In the genomic region with DNA sequence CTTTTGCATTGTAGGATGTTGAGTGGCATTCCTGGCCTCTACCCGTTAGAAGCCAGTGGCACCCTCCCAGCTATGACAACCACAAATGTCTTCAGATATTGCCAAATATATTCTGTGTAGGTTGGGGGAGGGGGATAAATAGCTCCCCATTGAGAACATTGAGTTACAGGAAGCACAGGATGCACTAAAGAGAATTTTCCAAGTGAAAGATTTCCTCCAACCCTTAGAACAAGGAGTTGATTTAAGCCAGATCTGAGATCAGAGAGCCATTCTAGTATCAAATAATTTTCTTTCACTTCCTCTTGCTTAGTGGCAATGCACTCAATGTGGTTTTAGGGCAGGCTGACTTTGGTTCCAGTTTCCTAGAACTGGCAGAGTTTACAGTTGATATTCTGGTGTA, we compare ENCODE assay signal across 15 cellular contexts.
DNase-seq lines count a peak whose midpoint lies in the region; ATAC-seq, FAIRE-seq and TF ChIP-seq lines count a peak whose summit lies in the region.
"Had no signal": no experiment of that assay in that cellular context is flagged by ENCODE, and none has a peak within 500 bp of the region (broad histone marks: within the 10 kb centered on the region; RNA-seq: fewer than 3 reads in every experiment).

No MANE protein-coding gene starts in this region.

- no peak for TF ChIP-seq CTCF in Loucy (conservative IDR thresholded peaks at IDR 0.05; ENCODE audit: low read length)

- no peak overlapping the region for H3K27ac Mint-ChIP-seq in activated naive CD8-positive, alpha-beta T cell treated with anti-CD3 and anti-CD28 coated beads, Interleukin-2, amount 10 ng/mL, durations not matched to agents 7 days and 5 days
- no peak overlapping the region for H3K27ac Mint-ChIP-seq in activated naive CD8-positive, alpha-beta T cell treated with anti-CD3 and anti-CD28 coated beads, Interleukin-2, amount 50 U/mL, for 24 hours
- no peak overlapping the region for H3K27ac Mint-ChIP-seq in stimulated activated naive B cell treated with anti-CD40 and anti-IgM and Interleukin-4, amounts not matched to agents 10 μg/mL and 1 μg/mL and 100 μg/mL, for 72 hours
- H3K27ac Mint-ChIP-seq in activated T-helper 2 cell treated with anti-CD3 and anti-CD28 coated beads, Interferon-gamma antibody, Interleukin-2, Interleukin-4, amounts not matched to agents 10 μg/mL and 5 μg/mL and 100 μg/mL, durations not matched to agents 14 hours and 24 hours and 36 hours = no peak overlapping the region
- H3K27ac Mint-ChIP-seq: stimulated activated naive CD8-positive, alpha-beta T cell treated with anti-CD3 and anti-CD28 coated beads, Interleukin-15, amount 100 ng/mL, for 72 hours had no signal

- H3K9ac ChIP-seq in Loucy (ENCODE audit: low read depth, low read length, poor library complexity, severe bottlenecking) = no peak overlapping the region
- H3K9ac ChIP-seq: KMS-11 had no signal

- peaks cover 10% of the 10 kb centered on the region for H3K4me1 Mint-ChIP-seq in activated naive CD8-positive, alpha-beta T cell treated with anti-CD3 and anti-CD28 coated beads, Interleukin-2, amount 10 ng/mL, durations not matched to agents 7 days and 5 days
- no peaks in the 10 kb centered on the region for H3K4me1 Mint-ChIP-seq in activated naive CD8-positive, alpha-beta T cell treated with anti-CD3 and anti-CD28 coated beads, Interleukin-2, amount 50 U/mL, for 24 hours
- peaks cover 0 to 8% of the 10 kb centered on the region in 2 donors for H3K4me1 Mint-ChIP-seq in stimulated activated naive B cell treated with anti-CD40 and anti-IgM and Interleukin-4, amounts not matched to agents 10 μg/mL and 1 μg/mL and 100 μg/mL, for 72 hours
- peaks cover 6% of the 10 kb centered on the region for H3K4me1 Mint-ChIP-seq in activated T-helper 2 cell treated with anti-CD3 and anti-CD28 coated beads, Interferon-gamma antibody, Interleukin-2, Interleukin-4, amounts not matched to agents 10 μg/mL and 5 μg/mL and 100 μg/mL, durations not matched to agents 14 hours and 24 hours and 36 hours (ENCODE audit: low read depth)

- peaks cover 8% of the 10 kb centered on the region for H3K4me1 ChIP-seq in Loucy (ENCODE audit: insufficient read depth, low read length, poor library complexity, severe bottlenecking)

- H2AFZ ChIP-seq in Loucy (ENCODE audit: low read length) = peak overlapping the region; percentile 34; the same call in 1 of the 2 replicates

- no peak for FAIRE-seq in frontal cortex (lab: Jason Lieb, UNC)
- FAIRE-seq: H1, keratinocyte had no signal

- no peaks in the 10 kb centered on the region for H4K20me1 ChIP-seq in Loucy (ENCODE audit: insufficient read depth, low read length, poor library complexity, severe bottlenecking)

- peaks cover 2% of the 10 kb centered on the region for H3K9me3 Mint-ChIP-seq in activated naive CD8-positive, alpha-beta T cell treated with anti-CD3 and anti-CD28 coated beads, Interleukin-2, amount 10 ng/mL, durations not matched to agents 7 days and 5 days
- H3K9me3 Mint-ChIP-seq in activated naive CD8-positive, alpha-beta T cell treated with anti-CD3 and anti-CD28 coated beads, Interleukin-2, amount 50 U/mL, for 24 hours = no peaks in the 10 kb centered on the region
- peaks cover 0 to 3% of the 10 kb centered on the region in 2 donors for H3K9me3 Mint-ChIP-seq in stimulated activated naive B cell treated with anti-CD40 and anti-IgM and Interleukin-4, amounts not matched to agents 10 μg/mL and 1 μg/mL and 100 μg/mL, for 72 hours
- H3K9me3 Mint-ChIP-seq in activated T-helper 2 cell treated with anti-CD3 and anti-CD28 coated beads, Interferon-gamma antibody, Interleukin-2, Interleukin-4, amounts not matched to agents 10 μg/mL and 5 μg/mL and 100 μg/mL, durations not matched to agents 14 hours and 24 hours and 36 hours = no peaks in the 10 kb centered on the region
- H3K9me3 Mint-ChIP-seq: stimulated activated naive CD8-positive, alpha-beta T cell treated with anti-CD3 and anti-CD28 coated beads, Interleukin-15, amount 100 ng/mL, for 72 hours had no signal

- H3K27me3 Mint-ChIP-seq in activated naive CD8-positive, alpha-beta T cell treated with anti-CD3 and anti-CD28 coated beads, Interleukin-2, amount 10 ng/mL, durations not matched to agents 7 days and 5 days = peaks cover 3% of the 10 kb centered on the region
- H3K27me3 Mint-ChIP-seq in activated naive CD8-positive, alpha-beta T cell treated with anti-CD3 and anti-CD28 coated beads, Interleukin-2, amount 50 U/mL, for 24 hours = no peaks in the 10 kb centered on the region
- H3K27me3 Mint-ChIP-seq in stimulated activated naive B cell treated with anti-CD40 and anti-IgM and Interleukin-4, amounts not matched to agents 10 μg/mL and 1 μg/mL and 100 μg/mL, for 72 hours = peaks cover 0 to 4% of the 10 kb centered on the region in 2 donors
- no peaks in the 10 kb centered on the region for H3K27me3 Mint-ChIP-seq in activated T-helper 2 cell treated with anti-CD3 and anti-CD28 coated beads, Interferon-gamma antibody, Interleukin-2, Interleukin-4, amounts not matched to agents 10 μg/mL and 5 μg/mL and 100 μg/mL, durations not matched to agents 14 hours and 24 hours and 36 hours (ENCODE audit: low read depth)
- H3K27me3 Mint-ChIP-seq: stimulated activated naive CD8-positive, alpha-beta T cell treated with anti-CD3 and anti-CD28 coated beads, Interleukin-15, amount 100 ng/mL, for 72 hours had no signal

- H3K4me3 Mint-ChIP-seq in activated naive CD8-positive, alpha-beta T cell treated with anti-CD3 and anti-CD28 coated beads, Interleukin-2, amount 10 ng/mL, durations not matched to agents 7 days and 5 days = peak overlapping the region; percentile 28
- no peak overlapping the region for H3K4me3 Mint-ChIP-seq in activated naive CD8-positive, alpha-beta T cell treated with anti-CD3 and anti-CD28 coated beads, Interleukin-2, amount 50 U/mL, for 24 hours
- no peak overlapping the region for H3K4me3 Mint-ChIP-seq in stimulated activated naive B cell treated with anti-CD40 and anti-IgM and Interleukin-4, amounts not matched to agents 10 μg/mL and 1 μg/mL and 100 μg/mL, for 72 hours
- no peak overlapping the region for H3K4me3 Mint-ChIP-seq in activated T-helper 2 cell treated with anti-CD3 and anti-CD28 coated beads, Interferon-gamma antibody, Interleukin-2, Interleukin-4, amounts not matched to agents 10 μg/mL and 5 μg/mL and 100 μg/mL, durations not matched to agents 14 hours and 24 hours and 36 hours (ENCODE audit: low read depth)
- H3K4me3 Mint-ChIP-seq: stimulated activated naive CD8-positive, alpha-beta T cell treated with anti-CD3 and anti-CD28 coated beads, Interleukin-15, amount 100 ng/mL, for 72 hours had no signal

- H3K9me2 ChIP-seq in Loucy (replicated peaks; ENCODE audit: low read depth, low read length) = no peaks in the 10 kb centered on the region

- POLR2A ChIA-PET in activated naive CD8-positive, alpha-beta T cell treated with anti-CD3 and anti-CD28 coated beads, Interleukin-2, amount 10 ng/mL, durations not matched to agents 7 days and 5 days (lab: Charles Lee) = no interaction called here

- H3K9me3 ChIP-seq in Loucy (ENCODE audit: insufficient read depth, low read depth, low read length) = no peaks in the 10 kb centered on the region

- intact Hi-C loops in activated T-helper 2 cell treated with anti-CD3 and anti-CD28 coated beads, Interferon-gamma antibody, Interleukin-2, Interleukin-4, amounts not matched to agents 10 μg/mL and 5 μg/mL and 100 μg/mL, durations not matched to agents 14 hours and 24 hours and 36 hours (cut with micrococcal nuclease) = no loop called here

- ATAC-seq in activated naive CD8-positive, alpha-beta T cell treated with anti-CD3 and anti-CD28 coated beads, Interleukin-2, amount 10 ng/mL, durations not matched to agents 7 days and 5 days (ENCODE audit: low read depth) = peak; percentile 76
- ATAC-seq in activated naive CD8-positive, alpha-beta T cell treated with anti-CD3 and anti-CD28 coated beads, Interleukin-2, amount 50 U/mL, for 24 hours = no peak
- ATAC-seq in HG02852 (IDR thresholded peaks at IDR 0.05; ENCODE audit: unreplicated experiment) = peak; percentile 54
- ATAC-seq in stimulated activated naive B cell treated with anti-CD40 and anti-IgM and Interleukin-4, amounts not matched to agents 10 μg/mL and 1 μg/mL and 100 μg/mL, for 72 hours (replicated peaks) = peak; percentile 78 to 79
- ATAC-seq: stimulated activated naive CD8-positive, alpha-beta T cell treated with anti-CD3 and anti-CD28 coated beads, Interleukin-15, amount 100 ng/mL, for 72 hours had no signal

- H3K4me3 ChIP-seq in Loucy (ENCODE audit: low read length, poor library complexity, severe bottlenecking) = no peak overlapping the region

- no peaks in the 10 kb centered on the region for H3K36me3 Mint-ChIP-seq in activated naive CD8-positive, alpha-beta T cell treated with anti-CD3 and anti-CD28 coated beads, Interleukin-2, amount 10 ng/mL, durations not matched to agents 7 days and 5 days
- H3K36me3 Mint-ChIP-seq in activated naive CD8-positive, alpha-beta T cell treated with anti-CD3 and anti-CD28 coated beads, Interleukin-2, amount 50 U/mL, for 24 hours (ENCODE audit: low read depth) = no peaks in the 10 kb centered on the region
- H3K36me3 Mint-ChIP-seq in stimulated activated naive B cell treated with anti-CD40 and anti-IgM and Interleukin-4, amounts not matched to agents 10 μg/mL and 1 μg/mL and 100 μg/mL, for 72 hours = no peaks in the 10 kb centered on the region
- no peaks in the 10 kb centered on the region for H3K36me3 Mint-ChIP-seq in activated T-helper 2 cell treated with anti-CD3 and anti-CD28 coated beads, Interferon-gamma antibody, Interleukin-2, Interleukin-4, amounts not matched to agents 10 μg/mL and 5 μg/mL and 100 μg/mL, durations not matched to agents 14 hours and 24 hours and 36 hours (ENCODE audit: low read depth)

- no peaks in the 10 kb centered on the region for H3K79me2 ChIP-seq in Loucy (ENCODE audit: insufficient read depth, low read length)

- no peaks in the 10 kb centered on the region for H3K27me3 ChIP-seq in Loucy (ENCODE audit: insufficient read depth, low read length, poor library complexity, severe bottlenecking)

- H3F3A ChIP-seq in Loucy (ENCODE audit: low read depth) = no peaks in the 10 kb centered on the region

- H3K4me2 ChIP-seq in Loucy (ENCODE audit: low read depth, low read length, poor library complexity, severe bottlenecking) = peak overlapping the region; percentile 31
- H3K4me2 ChIP-seq: KMS-11 had no signal

- no peaks in the 10 kb centered on the region for H3K36me3 ChIP-seq in Loucy (ENCODE audit: insufficient read depth, low read length)

- DNase-seq in activated naive CD8-positive, alpha-beta T cell treated with anti-CD3 and anti-CD28 coated beads, Interleukin-2, amount 10 ng/mL, durations not matched to agents 7 days and 5 days = no peak
- DNase-seq in activated naive CD8-positive, alpha-beta T cell treated with anti-CD3 and anti-CD28 coated beads, Interleukin-2, amount 50 U/mL, for 24 hours = no peak
- DNase-seq in stimulated activated naive B cell treated with anti-CD40 and anti-IgM and Interleukin-4, amounts not matched to agents 10 μg/mL and 1 μg/mL and 100 μg/mL, for 72 hours = no peak
- no peak for DNase-seq in activated T-helper 2 cell treated with anti-CD3 and anti-CD28 coated beads, Interferon-gamma antibody, Interleukin-2, Interleukin-4, amounts not matched to agents 10 μg/mL and 5 μg/mL and 100 μg/mL, durations not matched to agents 14 hours and 24 hours and 36 hours (ENCODE audit: low spot score)
- DNase-seq in frontal cortex (ENCODE audit: low spot score in 2 of 2) (no peak), NCI-H2029 treated with DMSO at 0.1 percent for 48 hours (lab: John Stamatoyannopoulos, UW) (no peak)
- DNase-seq: activated T-cell treated with anti-CD3 and anti-CD28 coated beads, Interleukin-2, amount 50 U/mL, for 1 hour; NCI-H526; stimulated activated CD4-positive, alpha-beta T cell treated with anti-CD3 and anti-CD28 coated beads, Interleukin-15, amount 100 ng/mL, for 24 hours; stimulated activated naive CD8-positive, alpha-beta T cell treated with anti-CD3 and anti-CD28 coated beads, Interleukin-15, amount 100 ng/mL, for 72 hours had no signal
